ENCODE assay signal across 20 cellular contexts in genomic region chr3:64195786-64196185, GRCh38. TPM values are rescaled to one million over a fixed set of nuclear protein-coding genes. Genes with fewer than 3 reads are reported as not detected.
DNase-seq lines count a peak whose midpoint lies in the region; ATAC-seq, FAIRE-seq and TF ChIP-seq lines count a peak whose summit lies in the region.
"Had no signal": no experiment of that assay in that cellular context is flagged by ENCODE, and none has a peak within 500 bp of the region (broad histone marks: within the 10 kb centered on the region; RNA-seq: fewer than 3 reads in every experiment).

No MANE protein-coding gene starts in this region.

- no peak overlapping the region for H2AFZ ChIP-seq in keratinocyte (ENCODE audit: control insufficient read depth, low read length)
- H2AFZ ChIP-seq: PC-9 had no signal

- no peaks in the 10 kb centered on the region for H3K9me1 ChIP-seq in keratinocyte (ENCODE audit: control insufficient read depth, extremely low read depth, insufficient read depth, low read length)

- peak; percentile 79 for ATAC-seq in SK-N-SH treated with all-trans-retinoic acid at 6 μM for 48 hours
- ATAC-seq in heart right ventricle: no peak
- no peak for ATAC-seq in HG03460 (IDR thresholded peaks at IDR 0.05; ENCODE audit: unreplicated experiment)

- TF ChIP-seq CTCF in keratinocyte (optimal IDR thresholded peaks at IDR 0.05 in 1 of 3, IDR thresholded peaks at IDR 0.05 in 1 of 3, conservative IDR thresholded peaks at IDR 0.05 in 1 of 3; ENCODE audit: extremely low read depth in 1 of 3, insufficient read depth in 2 of 3, low read length in 3 of 3): no peak
- no peak for TF ChIP-seq CTCF in heart right ventricle (IDR thresholded peaks at IDR 0.05)

- peaks cover 19% of the 10 kb centered on the region for H3K9me3 ChIP-seq in HUES6 (ENCODE audit: control insufficient read depth, insufficient read depth, low read depth, low read length)
- H3K9me3 ChIP-seq in keratinocyte (ENCODE audit: control insufficient read depth, low read depth, low read length): no peaks in the 10 kb centered on the region
- peaks cover 0 to 6% (median 0%) of the 10 kb centered on the region in 11 donors for H3K9me3 ChIP-seq in heart right ventricle

- H3K4me3 ChIP-seq in HUES6 (ENCODE audit: low read depth, low read length) (no peak overlapping the region), keratinocyte (ENCODE audit: control insufficient read depth in 2 of 3, extremely low read depth in 1 of 3, insufficient read depth in 2 of 3, low read depth in 1 of 3, low read length in 3 of 3) (no peak overlapping the region), heart right ventricle (no peak overlapping the region)
- H3K4me3 ChIP-seq: PC-9, SK-N-MC had no signal

- H3K79me2 ChIP-seq in keratinocyte (ENCODE audit: control insufficient read depth, insufficient read depth, low read length): no peaks in the 10 kb centered on the region

- H3K27ac ChIP-seq in HUES6 (ENCODE audit: low read depth, low read length) (peak overlapping the region; percentile 75; the same call in 1 of the 2 replicates), keratinocyte (ENCODE audit: control insufficient read depth, insufficient read depth, low read length) (no peak overlapping the region), heart right ventricle (no peak overlapping the region)
- H3K27ac ChIP-seq: PC-9, SK-N-MC had no signal

- no peak overlapping the region for H3K4me2 ChIP-seq in keratinocyte (ENCODE audit: control insufficient read depth, extremely low read depth, insufficient read depth, low read depth, low read length)
- H3K4me2 ChIP-seq: PC-9 had no signal

- H3K27me3 ChIP-seq in HUES6 (ENCODE audit: control insufficient read depth, insufficient read depth, low read length): no peaks in the 10 kb centered on the region
- H3K27me3 ChIP-seq in keratinocyte (ENCODE audit: control insufficient read depth, extremely low read depth, insufficient read depth, low read length): no peaks in the 10 kb centered on the region
- no peaks in the 10 kb centered on the region for H3K27me3 ChIP-seq in heart right ventricle

- no peak overlapping the region for H3K9ac ChIP-seq in HUES6 (ENCODE audit: low read length)
- no peak overlapping the region for H3K9ac ChIP-seq in keratinocyte (ENCODE audit: control insufficient read depth, extremely low read depth, insufficient read depth, low read length)

- intact Hi-C loops in heart right ventricle (cut with DNase I): no loop called here

- 84 to 91% methylated on average over 1 of the region's 1 CpG for WGBS in heart right ventricle, 2 donors

- dilution Hi-C loops in keratinocyte (cut with MboI; ENCODE audit: extremely low pct_ligation_motif_present, low sequenced_read_pairs): no loop called here

- no peaks in the 10 kb centered on the region for H4K20me1 ChIP-seq in keratinocyte (ENCODE audit: control insufficient read depth, extremely low read depth, insufficient read depth, low read length)

- FAIRE-seq in keratinocyte (lab: Jason Lieb, UNC): peak; percentile 5
- FAIRE-seq: A204.1, HTR-8/SVneo had no signal

- H3K36me3 ChIP-seq in HUES6 (ENCODE audit: control insufficient read depth, insufficient read depth, low read length) (0 out of 2 replicates have a peak, but pooled peaks cover 6% of the 10 kb centered on the region), keratinocyte (ENCODE audit: control insufficient read depth in 2 of 2, extremely low read depth in 1 of 2, insufficient read depth in 2 of 2, low read length in 2 of 2) (no peaks in the 10 kb centered on the region), heart right ventricle (peaks cover 0 to 25% (median 7%) of the 10 kb centered on the region in 9 donors)

- H3K4me1 ChIP-seq in HUES6 (ENCODE audit: control insufficient read depth, insufficient read depth, low read length) (peaks cover 11% of the 10 kb centered on the region; the same call in 1 of the 2 replicates), keratinocyte (ENCODE audit: control insufficient read depth, extremely low read depth, insufficient read depth, low read length) (peaks cover 21% of the 10 kb centered on the region), heart right ventricle (peaks cover 0 to 19% (median 8%) of the 10 kb centered on the region in 9 donors)

- DNase-seq in EH (ENCODE audit: low read depth): peak; percentile 39
- DNase-seq in keratinocyte (ENCODE audit: low read depth, low spot score): no peak
- no peak for DNase-seq in heart right ventricle
- no peak for DNase-seq in amygdala (lab: John Stamatoyannopoulos, UW)
- DNase-seq: NCI-H1105, NCI-H146, NCI-H2029, NCI-H2227 treated with DMSO at 0.1 percent for 48 hours, NCI-H510A, PC-9, RPMI8226, SHP77 had no signal

TF ChIP-seq in SK-N-SH treated with all-trans-retinoic acid at 6 μM for 48 hours, 23 proteins besides CTCF, POLR2A, EP300 and RAD21:
- TF ChIP-seq ZC3H10 (CRISPR knock-in tag; IDR thresholded peaks at IDR 0.05) (no peak), TCF4 (CRISPR knock-in tag; IDR thresholded peaks at IDR 0.05; ENCODE audit: borderline replicate concordance) (no peak), CREB5 (CRISPR knock-in tag; IDR thresholded peaks at IDR 0.05; ENCODE audit: low read depth) (no peak), POU6F1 (CRISPR knock-in tag; IDR thresholded peaks at IDR 0.05; ENCODE audit: borderline replicate concordance, low read depth) (no peak), ZFP30 (CRISPR knock-in tag; IDR thresholded peaks at IDR 0.05) (no peak), TOX (CRISPR knock-in tag; IDR thresholded peaks at IDR 0.05; ENCODE audit: borderline replicate concordance) (peak; percentile 76; the same call in 1 of the 2 replicates), ESRRG (CRISPR knock-in tag; IDR thresholded peaks at IDR 0.05) (no peak), ZNF70 (CRISPR knock-in tag; IDR thresholded peaks at IDR 0.05) (no peak), ISL1 (CRISPR knock-in tag; IDR thresholded peaks at IDR 0.05) (peak; percentile 88), CSDC2 (CRISPR knock-in tag; IDR thresholded peaks at IDR 0.05) (no peak), PPARA (CRISPR knock-in tag; IDR thresholded peaks at IDR 0.05; ENCODE audit: borderline replicate concordance) (no peak), RARB (CRISPR knock-in tag; IDR thresholded peaks at IDR 0.05) (no peak), SNAI2 (CRISPR knock-in tag; IDR thresholded peaks at IDR 0.05) (no peak), CSRNP3 (CRISPR knock-in tag; IDR thresholded peaks at IDR 0.05) (no peak)

RNA-seq across cellular contexts. Expression of gene PRICKLE2, which starts 29.5 kb away (rescaled TPM):
- polyA plus RNA-seq in keratinocyte (7.0 to 8.6 TPM (median 7.8 TPM) in 3 replicates), heart right ventricle (1 to 10 TPM; 1.8 to 1.9 TPM)
- 2.0 TPM for polyA plus RNA-seq in keratinocyte (2011; ENCODE audit: low read depth)
- polyA plus RNA-seq in keratinocyte (2011; cell fraction: cytosol; rRNA removed): 3.8 and 5.4 TPM in 2 replicates
- polyA plus RNA-seq in keratinocyte (2011; cell fraction: nucleus; rRNA removed): 22.1 TPM in 2 replicates
- 3.3 and 6.6 TPM in 2 replicates for polyA plus RNA-seq in keratinocyte (2012; ENCODE audit: low replicate concordance)
- 28.6 to 39.7 TPM (median 30.5 TPM) in 3 replicates for polyA minus RNA-seq in keratinocyte
- polyA minus RNA-seq in keratinocyte (2011; cell fraction: cytosol; rRNA and poly(A)+ RNA removed): 16.1 TPM
- 35.8 and 69.4 TPM in 2 replicates for polyA minus RNA-seq in keratinocyte (2011; cell fraction: nucleus; rRNA and poly(A)+ RNA removed)
- total RNA-seq in heart right ventricle: 10 to 100 TPM in 4 of 10 donors, 1 to 10 TPM in 6; 6.4 to 12.2 (median 8.4) TPM
- total RNA-seq: T-helper 1 cell treated with Interleukin-12 subunit alpha and Interleukin-12 subunit beta and Interleukin-4 antibody, amounts not matched to agents 30 ng/mL and 1 ng/mL, for 36 hours had no signal
- polyA plus RNA-seq: CD14-positive monocyte had no signal
